Comparison of ENCODE assay signal across 8 cellular contexts in the genomic region with DNA sequence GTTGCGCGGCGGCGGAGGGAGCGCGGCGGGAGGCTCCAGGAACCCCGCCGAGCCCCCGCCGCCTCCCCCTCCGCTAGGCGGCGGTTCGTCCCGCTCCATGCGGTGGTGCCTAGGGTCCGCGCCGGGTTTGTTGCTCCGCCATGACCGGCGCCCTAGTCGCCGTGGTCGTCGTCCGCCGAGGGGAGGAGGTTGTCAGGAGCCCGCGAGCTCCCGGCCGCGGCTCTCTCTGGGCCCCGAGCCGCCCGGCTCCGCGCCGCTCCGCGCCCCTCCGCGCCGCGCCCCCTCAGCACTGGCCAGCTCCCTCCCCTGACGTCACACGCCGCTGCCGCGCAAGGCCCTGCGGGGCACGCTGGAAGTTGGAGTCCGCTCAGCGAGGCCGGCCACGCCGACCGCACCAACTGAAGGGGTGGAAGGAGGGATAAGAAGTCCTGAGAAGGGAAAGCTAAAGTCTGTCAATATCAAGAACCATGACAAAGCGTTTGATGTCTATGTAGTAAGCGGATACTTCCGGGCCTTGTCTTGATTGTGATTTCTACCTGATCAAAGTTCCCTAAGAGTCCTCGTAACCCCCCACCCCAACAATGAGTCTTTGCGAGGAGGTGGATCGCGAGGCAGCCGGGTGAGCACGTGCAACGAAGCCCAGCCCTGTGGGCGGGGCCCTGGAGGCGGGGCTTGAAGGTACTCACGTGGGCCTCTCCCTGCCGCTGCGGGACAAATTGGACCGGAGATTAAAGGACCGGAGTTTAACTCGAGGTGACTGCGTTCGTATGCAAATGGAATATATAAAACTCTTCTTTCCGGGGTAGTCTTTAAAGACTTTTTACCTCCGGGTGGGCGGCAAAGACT. TPM values are rescaled to one million over a fixed set of nuclear protein-coding genes. Genes with fewer than 3 reads are reported as not detected.
DNase-seq lines count a peak whose midpoint lies in the region; ATAC-seq and TF ChIP-seq lines count a peak whose summit lies in the region.

A gene (minus strand): TSS at position 291 of the 846 bp plus-strand sequence.

- no peaks in the 10 kb centered on the region for H3K9me3 Mint-ChIP-seq in stimulated activated naive CD8-positive, alpha-beta T cell treated with anti-CD3 and anti-CD28 coated beads, Interleukin-15, amount 100 ng/mL, for 72 hours

- DNase-seq in G401 (ENCODE audit: low spot score) (peak; percentile 96), H4 (ENCODE audit: low spot score) (peak; percentile 96), LNCaP clone FGC (ENCODE audit: low read depth) (peak; percentile 92), RWPE2 (ENCODE audit: low spot score) (peak; percentile 96), fibroblast of the conjunctiva (ENCODE audit: low read depth) (peak; percentile 89)
- peak; percentile 88 for DNase-seq in activated effector memory CD4-positive, alpha-beta T cell treated with Interleukin-2 at 50 U/mL for 16 hours
- DNase-seq in stimulated activated naive CD8-positive, alpha-beta T cell treated with anti-CD3 and anti-CD28 coated beads, Interleukin-15, amount 100 ng/mL, for 72 hours: peak; percentile 93 to 94

- H2AFZ ChIP-seq in neural cell (ENCODE audit: low read depth, low read length): peak within 1 kb of the TSS; percentile 73

- peak within 1 kb of the TSS; percentile 90 to 97 for H3K4me3 Mint-ChIP-seq in stimulated activated naive CD8-positive, alpha-beta T cell treated with anti-CD3 and anti-CD28 coated beads, Interleukin-15, amount 100 ng/mL, for 72 hours

- TF ChIP-seq CTCF in LNCaP clone FGC (IDR thresholded peaks at IDR 0.05; ENCODE audit: control insufficient read depth, extremely low read depth, insufficient read depth) (0 out of 2 replicates have a peak, but pooled peaks have one; percentile 9), RWPE2 (IDR thresholded peaks at IDR 0.05; ENCODE audit: poor library complexity, severe bottlenecking) (no peak), neural cell (IDR thresholded peaks at IDR 0.05; ENCODE audit: poor library complexity, severe bottlenecking) (peak; percentile 47)

- in situ Hi-C loops in G401 (cut with HindIII; ENCODE audit: low sequenced_read_pairs): loop anchor here (25.0 kb wide), 1 partner anchor 116 kb away; no protein-coding TSS in a partner anchor

- H3K9ac ChIP-seq in neural cell (ENCODE audit: low read length): peak within 1 kb of the TSS; percentile 79

- H3K4me1 Mint-ChIP-seq in stimulated activated naive CD8-positive, alpha-beta T cell treated with anti-CD3 and anti-CD28 coated beads, Interleukin-15, amount 100 ng/mL, for 72 hours: peaks cover 59% of the 10 kb centered on the region

- TF ChIP-seq RAD21 in neural cell (conservative IDR thresholded peaks at IDR 0.05): peak; percentile 23

- TF ChIP-seq EP300 in neural cell (conservative IDR thresholded peaks at IDR 0.05; ENCODE audit: poor library complexity, severe bottlenecking): peak; percentile 66

- H3K9me2 ChIP-seq in neural cell (ENCODE audit: insufficient read depth, low read length): no peaks in the 10 kb centered on the region

- H3K27ac Mint-ChIP-seq in stimulated activated naive CD8-positive, alpha-beta T cell treated with anti-CD3 and anti-CD28 coated beads, Interleukin-15, amount 100 ng/mL, for 72 hours: peak within 1 kb of the TSS; percentile 93 to 98

- H3K36me3 ChIP-seq in RWPE2 (ENCODE audit: low read depth): no peaks in the 10 kb centered on the region
- H3K36me3 ChIP-seq in neural cell (ENCODE audit: insufficient read depth, low read length): no peaks in the 10 kb centered on the region

- peak within 1 kb of the TSS; percentile 79 for H3K4me2 ChIP-seq in neural cell (ENCODE audit: low read length)

- peak; percentile 80 for ATAC-seq in RWPE2 (ENCODE audit: low read depth)
- ATAC-seq in stimulated activated naive CD8-positive, alpha-beta T cell treated with anti-CD3 and anti-CD28 coated beads, Interleukin-15, amount 100 ng/mL, for 72 hours: peak; percentile 92

- H3K4me3 ChIP-seq in LNCaP clone FGC (ENCODE audit: low read depth, low read length): peak within 1 kb of the TSS; percentile 79
- peak within 1 kb of the TSS; percentile 93 for H3K4me3 ChIP-seq in RWPE2 (ENCODE audit: severe bottlenecking)
- H3K4me3 ChIP-seq in neural cell (ENCODE audit: low read length): peak within 1 kb of the TSS; percentile 90

- H3K4me1 ChIP-seq in RWPE2 (ENCODE audit: insufficient read depth, poor library complexity, severe bottlenecking): peaks cover 15% of the 10 kb centered on the region

- H4K20me1 ChIP-seq in neural cell (ENCODE audit: insufficient read depth): no peaks in the 10 kb centered on the region

- no peaks in the 10 kb centered on the region for H3F3A ChIP-seq in neural cell (ENCODE audit: insufficient read depth, low read length, poor library complexity, severe bottlenecking)

- H3K27me3 Mint-ChIP-seq in stimulated activated naive CD8-positive, alpha-beta T cell treated with anti-CD3 and anti-CD28 coated beads, Interleukin-15, amount 100 ng/mL, for 72 hours: peaks cover 85% of the 10 kb centered on the region

- no peaks in the 10 kb centered on the region for H3K27me3 ChIP-seq in RWPE2 (ENCODE audit: insufficient read depth, poor library complexity, severe bottlenecking)
- H3K27me3 ChIP-seq in neural cell (ENCODE audit: insufficient read depth, low read depth, low read length): peaks cover 38% of the 10 kb centered on the region

- H3K9me3 ChIP-seq in RWPE2 (ENCODE audit: severe bottlenecking): no peaks in the 10 kb centered on the region
- no peaks in the 10 kb centered on the region for H3K9me3 ChIP-seq in neural cell (ENCODE audit: low read length)

- H3K79me2 ChIP-seq in neural cell (replicated peaks; ENCODE audit: insufficient read depth, low read length): peaks cover 25% of the 10 kb centered on the region

- H3K27ac ChIP-seq in RWPE2 (ENCODE audit: poor library complexity, severe bottlenecking) (peak within 1 kb of the TSS; percentile 41), neural cell (ENCODE audit: low read length) (peak within 1 kb of the TSS; percentile 16)

TF ChIP-seq in neural cell, 6 proteins besides CTCF, POLR2A, EP300 and RAD21:
- peak; percentile 65 for TF ChIP-seq POLR2AphosphoS5 (IDR thresholded peaks at IDR 0.05)
- peak; percentile 81 for TF ChIP-seq MXI1 (conservative IDR thresholded peaks at IDR 0.05; ENCODE audit: poor library complexity, severe bottlenecking)
- TF ChIP-seq, protein P1, sequence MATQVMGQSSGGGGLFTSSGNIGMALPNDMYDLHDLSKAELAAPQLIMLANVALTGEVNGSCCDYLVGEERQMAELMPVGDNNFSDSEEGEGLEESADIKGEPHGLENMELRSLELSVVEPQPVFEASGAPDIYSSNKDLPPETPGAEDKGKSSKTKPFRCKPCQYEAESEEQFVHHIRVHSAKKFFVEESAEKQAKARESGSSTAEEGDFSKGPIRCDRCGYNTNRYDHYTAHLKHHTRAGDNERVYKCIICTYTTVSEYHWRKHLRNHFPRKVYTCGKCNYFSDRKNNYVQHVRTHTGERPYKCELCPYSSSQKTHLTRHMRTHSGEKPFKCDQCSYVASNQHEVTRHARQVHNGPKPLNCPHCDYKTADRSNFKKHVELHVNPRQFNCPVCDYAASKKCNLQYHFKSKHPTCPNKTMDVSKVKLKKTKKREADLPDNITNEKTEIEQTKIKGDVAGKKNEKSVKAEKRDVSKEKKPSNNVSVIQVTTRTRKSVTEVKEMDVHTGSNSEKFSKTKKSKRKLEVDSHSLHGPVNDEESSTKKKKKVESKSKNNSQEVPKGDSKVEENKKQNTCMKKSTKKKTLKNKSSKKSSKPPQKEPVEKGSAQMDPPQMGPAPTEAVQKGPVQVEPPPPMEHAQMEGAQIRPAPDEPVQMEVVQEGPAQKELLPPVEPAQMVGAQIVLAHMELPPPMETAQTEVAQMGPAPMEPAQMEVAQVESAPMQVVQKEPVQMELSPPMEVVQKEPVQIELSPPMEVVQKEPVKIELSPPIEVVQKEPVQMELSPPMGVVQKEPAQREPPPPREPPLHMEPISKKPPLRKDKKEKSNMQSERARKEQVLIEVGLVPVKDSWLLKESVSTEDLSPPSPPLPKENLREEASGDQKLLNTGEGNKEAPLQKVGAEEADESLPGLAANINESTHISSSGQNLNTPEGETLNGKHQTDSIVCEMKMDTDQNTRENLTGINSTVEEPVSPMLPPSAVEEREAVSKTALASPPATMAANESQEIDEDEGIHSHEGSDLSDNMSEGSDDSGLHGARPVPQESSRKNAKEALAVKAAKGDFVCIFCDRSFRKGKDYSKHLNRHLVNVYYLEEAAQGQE (IDR thresholded peaks at IDR 0.05; ENCODE audit: borderline replicate concordance): peak; percentile 32
- no peak for TF ChIP-seq SMC3 (conservative IDR thresholded peaks at IDR 0.05; ENCODE audit: poor library complexity)
- peak; percentile 42 for TF ChIP-seq TAF1 (IDR thresholded peaks at IDR 0.05; ENCODE audit: low read depth)
- no peak for TF ChIP-seq EZH2 (IDR thresholded peaks at IDR 0.05; ENCODE audit: borderline replicate concordance, insufficient read depth, low read length, poor library complexity, severe bottlenecking)

RNA-seq across cellular contexts. Expression of the gene that starts here (rescaled TPM):
- 25.4 and 32.1 TPM in 2 replicates for total RNA-seq in G401 (2014; rRNA removed; shearing (Covaris generic))
- 1.2 and 3.7 TPM in 2 replicates for total RNA-seq in H4 (2014; rRNA removed; shearing (Covaris generic))
- polyA plus RNA-seq in neural cell: 2.6 and 4.3 TPM in 2 replicates
- 12.0 and 14.9 TPM in 2 replicates for polyA minus RNA-seq in neural cell

Comparison
In these comparisons a context has a peak if more than half of its experiments do, and no peak if none do; other contexts are left out.
1. Peak in every context shown above with its lines: DNase-seq, ATAC-seq, H3K4me3 ChIP-seq and H3K27ac ChIP-seq.